17 cellular contexts compared by ENCODE assay signal in the genomic region with DNA sequence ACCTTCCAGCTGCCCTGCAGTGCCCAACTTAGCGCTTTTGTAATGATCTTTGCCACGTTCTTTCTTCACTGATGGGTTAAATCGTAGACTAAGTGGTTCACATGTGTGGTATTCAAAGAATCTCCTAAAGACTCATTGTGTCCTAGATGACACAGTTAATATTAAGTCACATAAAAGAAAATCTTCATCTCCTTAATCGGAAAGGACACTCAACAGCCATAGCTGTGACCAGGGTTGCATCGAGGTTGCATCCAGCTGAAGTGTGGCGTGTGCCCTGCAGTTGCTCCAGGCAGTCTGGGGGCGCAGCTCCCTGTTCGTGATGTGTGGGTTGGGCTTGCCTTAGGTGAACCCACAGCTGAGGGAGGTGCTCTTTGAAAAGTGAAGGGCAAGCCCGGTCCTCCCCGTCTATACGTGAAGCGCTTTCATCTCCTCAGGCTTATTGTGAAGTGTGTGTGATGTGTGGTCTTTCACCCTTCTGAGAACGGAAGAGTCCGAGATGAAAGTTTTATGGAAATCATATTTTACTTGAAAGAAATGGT.
DNase-seq lines count a peak whose midpoint lies in the region; ATAC-seq lines count a peak whose summit lies in the region.
"Had no signal": no experiment of that assay in that cellular context is flagged by ENCODE, and none has a peak within 500 bp of the region (broad histone marks: within the 10 kb centered on the region; RNA-seq: fewer than 3 reads in every experiment).

No MANE protein-coding gene starts in this region.

- no peaks in the 10 kb centered on the region for H3K27me3 Mint-ChIP-seq in activated CD4-positive, alpha-beta T cell treated with anti-CD3 and anti-CD28 coated beads for 36 hours
- no peaks in the 10 kb centered on the region for H3K27me3 Mint-ChIP-seq in activated naive CD8-positive, alpha-beta T cell
- H3K27me3 Mint-ChIP-seq in stimulated activated naive CD8-positive, alpha-beta T cell treated with anti-CD3 and anti-CD28 coated beads, Interleukin-15, amount 100 ng/mL, for 72 hours = no peaks in the 10 kb centered on the region
- H3K27me3 Mint-ChIP-seq: CD4-positive, CD25-positive, alpha-beta regulatory T cell had no signal

- H3K4me3 Mint-ChIP-seq in activated CD4-positive, alpha-beta T cell treated with anti-CD3 and anti-CD28 coated beads for 36 hours = no peak overlapping the region
- peak overlapping the region; percentile 77 for H3K4me3 Mint-ChIP-seq in activated naive CD8-positive, alpha-beta T cell
- peak overlapping the region; percentile 61 to 74 for H3K4me3 Mint-ChIP-seq in stimulated activated naive CD8-positive, alpha-beta T cell treated with anti-CD3 and anti-CD28 coated beads, Interleukin-15, amount 100 ng/mL, for 72 hours
- H3K4me3 Mint-ChIP-seq: CD4-positive, CD25-positive, alpha-beta regulatory T cell; immature natural killer cell had no signal

- H3K9me3 Mint-ChIP-seq in activated CD4-positive, alpha-beta T cell treated with anti-CD3 and anti-CD28 coated beads for 36 hours (ENCODE audit: low read depth) = no peaks in the 10 kb centered on the region
- H3K9me3 Mint-ChIP-seq in activated naive CD8-positive, alpha-beta T cell (ENCODE audit: low read depth) = no peaks in the 10 kb centered on the region
- H3K9me3 Mint-ChIP-seq in stimulated activated naive CD8-positive, alpha-beta T cell treated with anti-CD3 and anti-CD28 coated beads, Interleukin-15, amount 100 ng/mL, for 72 hours = no peaks in the 10 kb centered on the region
- H3K9me3 Mint-ChIP-seq: CD4-positive, CD25-positive, alpha-beta regulatory T cell; immature natural killer cell had no signal

- CTCF ChIA-PET in activated CD4-positive, alpha-beta T cell treated with anti-CD3 and anti-CD28 coated beads for 36 hours (lab: Charles Lee) = interaction anchor here (1.0 kb wide), 1 partner anchor 10 kb away, joined by 3 read pairs; no protein-coding TSS in a partner anchor

- H3K4me1 Mint-ChIP-seq in activated CD4-positive, alpha-beta T cell treated with anti-CD3 and anti-CD28 coated beads for 36 hours = peaks cover 3% of the 10 kb centered on the region
- peaks cover 28% of the 10 kb centered on the region for H3K4me1 Mint-ChIP-seq in activated naive CD8-positive, alpha-beta T cell (ENCODE audit: low read depth)
- H3K4me1 Mint-ChIP-seq in stimulated activated naive CD8-positive, alpha-beta T cell treated with anti-CD3 and anti-CD28 coated beads, Interleukin-15, amount 100 ng/mL, for 72 hours = peaks cover 40% of the 10 kb centered on the region

- DNase-seq in activated CD4-positive, alpha-beta T cell treated with anti-CD3 and anti-CD28 coated beads for 36 hours = no peak
- DNase-seq in activated CD4-positive, alpha-beta T cell treated with anti-CD3 and anti-CD28 coated beads for 48 hours = no peak
- DNase-seq in kidney glomerular epithelial cell (lab: John Stamatoyannopoulos, UW) (peak; percentile 9), cerebellar nuclear complex (lab: John Stamatoyannopoulos, UW) (no peak), NCI-H2196 (lab: John Stamatoyannopoulos, UW; ENCODE audit: unreplicated experiment) (no peak)
- peak; percentile 51 to 54 for DNase-seq in stimulated activated naive CD8-positive, alpha-beta T cell treated with anti-CD3 and anti-CD28 coated beads, Interleukin-15, amount 100 ng/mL, for 72 hours
- DNase-seq: CD4-positive, CD25-positive, alpha-beta regulatory T cell; cortex of kidney; DMS79; immature natural killer cell; MM.1S; NCI-H187; NCI-H510A; SHP77 treated with DMSO at 0.1 percent for 48 hours; sigmoid colon had no signal

- no peak for ATAC-seq in activated CD4-positive, alpha-beta T cell treated with anti-CD3 and anti-CD28 coated beads for 36 hours
- peak; percentile 85 for ATAC-seq in stimulated activated naive CD8-positive, alpha-beta T cell treated with anti-CD3 and anti-CD28 coated beads, Interleukin-15, amount 100 ng/mL, for 72 hours
- no peak for ATAC-seq in HG03175 (IDR thresholded peaks at IDR 0.05; ENCODE audit: unreplicated experiment)

- peak overlapping the region; percentile 16 for H3K27ac Mint-ChIP-seq in activated CD4-positive, alpha-beta T cell treated with anti-CD3 and anti-CD28 coated beads for 36 hours
- peak overlapping the region; percentile 94 for H3K27ac Mint-ChIP-seq in activated naive CD8-positive, alpha-beta T cell
- H3K27ac Mint-ChIP-seq in stimulated activated naive CD8-positive, alpha-beta T cell treated with anti-CD3 and anti-CD28 coated beads, Interleukin-15, amount 100 ng/mL, for 72 hours = peak overlapping the region; percentile 93 to 98

- intact Hi-C loops in activated CD4-positive, alpha-beta T cell treated with anti-CD3 and anti-CD28 coated beads for 36 hours (cut with DNase I, micrococcal nuclease) = no loop called here

- peaks cover 41% of the 10 kb centered on the region for H3K36me3 Mint-ChIP-seq in activated CD4-positive, alpha-beta T cell treated with anti-CD3 and anti-CD28 coated beads for 36 hours (ENCODE audit: low read depth)
- H3K36me3 Mint-ChIP-seq in activated naive CD8-positive, alpha-beta T cell = peaks cover 12% of the 10 kb centered on the region

- POLR2A ChIA-PET in activated CD4-positive, alpha-beta T cell treated with anti-CD3 and anti-CD28 coated beads for 36 hours (lab: Charles Lee) = no interaction called here

Comparison
In these comparisons a context has a peak if more than half of its experiments do, and no peak if none do; other contexts are left out.
1. DNase-seq: peak in kidney glomerular epithelial cell (single experiment) and stimulated activated naive CD8-positive, alpha-beta T cell treated with anti-CD3 and anti-CD28 coated beads, Interleukin-15, amount 100 ng/mL, for 72 hours (2 of 2); none in activated CD4-positive, alpha-beta T cell treated with anti-CD3 and anti-CD28 coated beads for 36 hours (single experiment), activated CD4-positive, alpha-beta T cell treated with anti-CD3 and anti-CD28 coated beads for 48 hours (single experiment), cerebellar nuclear complex (0 of 2) and NCI-H2196 (single experiment).
2. H3K27ac Mint-ChIP-seq: peak in every context shown above with its lines; median percentile 96 in stimulated activated naive CD8-positive, alpha-beta T cell treated with anti-CD3 and anti-CD28 coated beads, Interleukin-15, amount 100 ng/mL, for 72 hours; 94 in activated naive CD8-positive, alpha-beta T cell; 16 in activated CD4-positive, alpha-beta T cell treated with anti-CD3 and anti-CD28 coated beads for 36 hours.